In genomic region chr1:184820956-184821355, GRCh38 we compare ENCODE assay signal across 17 cellular contexts.
"Had no signal": no experiment of that assay in that cellular context is flagged by ENCODE, and none has a peak within 500 bp of the region (broad histone marks: within the 10 kb centered on the region; RNA-seq: fewer than 3 reads in every experiment).

No MANE protein-coding gene starts in this region.

- H3K27ac ChIP-seq: colonic mucosa, parathyroid adenoma, prostate gland had no signal

- H3K4me1 ChIP-seq: colonic mucosa, parathyroid adenoma, prostate gland had no signal

- DNase-seq: colonic mucosa; effector CD4-positive, alpha-beta T cell; heart left ventricle; hippocampal formation; left colon; mesendoderm; naive B cell; nephron progenitor cell; small intestine; stimulated activated CD4-positive, alpha-beta T cell treated with anti-CD3 and anti-CD28 coated beads, Interleukin-12 subunit alpha, Interleukin-12 subunit beta, amount 100 ng/mL, for 4 hours; stimulated activated naive CD4-positive, alpha-beta T cell; stomach; substantia nigra; transverse colon had no signal

- ATAC-seq: left colon had no signal

- H3K36me3 Mint-ChIP-seq: naive B cell had no signal

- H3K4me3 Mint-ChIP-seq: naive B cell, nephron progenitor cell had no signal

- H3K9me3 ChIP-seq: colonic mucosa, heart left ventricle, prostate gland, stomach, thoracic aorta, transverse colon had no signal

- H3K27me3 ChIP-seq: colonic mucosa, heart left ventricle, stomach, transverse colon had no signal

- H3K4me3 ChIP-seq: colonic mucosa, heart left ventricle, prostate gland, stomach, thoracic aorta, transverse colon had no signal

- H3K36me3 ChIP-seq: colonic mucosa, prostate gland, transverse colon had no signal

- H3K27me3 Mint-ChIP-seq: naive B cell had no signal
